1 cellular context compared by ENCODE assay signal in genomic region chr20:62929051-62929538, GRCh38.
TF ChIP-seq lines count a peak whose summit lies in the region.

No MANE protein-coding gene starts in this region.

TF ChIP-seq in HepG2, 621 proteins besides CTCF, POLR2A, EP300 and RAD21 (continued from another document and continues in another):
- TF ChIP-seq ZNF234 (CRISPR knock-in tag; conservative IDR thresholded peaks at IDR 0.05): no peak
- no peak for TF ChIP-seq SP140L (CRISPR knock-in tag; IDR thresholded peaks at IDR 0.05; ENCODE audit: borderline replicate concordance)
- TF ChIP-seq DBP (CRISPR knock-in tag; IDR thresholded peaks at IDR 0.05; ENCODE audit: not compliant biosample characterization): no peak
- 0 out of 2 replicates have a peak, but pooled peaks have one; percentile 31 for TF ChIP-seq MEF2D (CRISPR knock-in tag; IDR thresholded peaks at IDR 0.05)
- TF ChIP-seq AGO1 (IDR thresholded peaks at IDR 0.05; ENCODE audit: low read depth, low read length, poor library complexity, severe bottlenecking): no peak
- no peak for TF ChIP-seq MEIS1 (CRISPR knock-in tag; IDR thresholded peaks at IDR 0.05; ENCODE audit: borderline replicate concordance)
- no peak for TF ChIP-seq CENPT (CRISPR knock-in tag; IDR thresholded peaks at IDR 0.05; ENCODE audit: low read depth)
- TF ChIP-seq NCOA2 (CRISPR knock-in tag; IDR thresholded peaks at IDR 0.05): no peak
- no peak for TF ChIP-seq SMARCC2 (IDR thresholded peaks at IDR 0.05)
- no peak for TF ChIP-seq SRY (CRISPR knock-in tag; IDR thresholded peaks at IDR 0.05)
- TF ChIP-seq NFIC (IDR thresholded peaks at IDR 0.05; ENCODE audit: low read length): no peak
- TF ChIP-seq ZBTB42 (CRISPR knock-in tag; IDR thresholded peaks at IDR 0.05): no peak
- TF ChIP-seq ZC3H13 (CRISPR knock-in tag; IDR thresholded peaks at IDR 0.05): no peak
- no peak for TF ChIP-seq HIC2 (CRISPR knock-in tag; IDR thresholded peaks at IDR 0.05; ENCODE audit: low read depth)
- TF ChIP-seq CERS6 (CRISPR knock-in tag; IDR thresholded peaks at IDR 0.05): no peak
- no peak for TF ChIP-seq CHD4 (IDR thresholded peaks at IDR 0.05; ENCODE audit: borderline replicate concordance, low read length)
- no peak for TF ChIP-seq STAG1 (CRISPR knock-in tag; IDR thresholded peaks at IDR 0.05)
- no peak for TF ChIP-seq ZNF430 (CRISPR knock-in tag; IDR thresholded peaks at IDR 0.05)
- TF ChIP-seq RBFOX2 (IDR thresholded peaks at IDR 0.05; ENCODE audit: low read depth, low read length): peak; percentile 48; the same call in 1 of the 2 replicates
- TF ChIP-seq SP4 (CRISPR knock-in tag; IDR thresholded peaks at IDR 0.05): no peak
- TF ChIP-seq ZSCAN30 (CRISPR knock-in tag; IDR thresholded peaks at IDR 0.05): no peak
- peak; percentile 47; the same call in 1 of the 2 replicates for TF ChIP-seq ZNF350 (CRISPR knock-in tag; IDR thresholded peaks at IDR 0.05; ENCODE audit: borderline replicate concordance, low read depth)
- TF ChIP-seq TFAP4 (IDR thresholded peaks at IDR 0.05; ENCODE audit: borderline replicate concordance, low read depth): no peak
- TF ChIP-seq ZBTB40 (IDR thresholded peaks at IDR 0.05): no peak
- no peak for TF ChIP-seq ZBTB40 (CRISPR knock-in tag; IDR thresholded peaks at IDR 0.05)
- no peak for TF ChIP-seq IKZF1 (IDR thresholded peaks at IDR 0.05)
- no peak for TF ChIP-seq AHDC1 (CRISPR knock-in tag; IDR thresholded peaks at IDR 0.05; ENCODE audit: borderline replicate concordance)
- TF ChIP-seq ZNF33A (CRISPR knock-in tag; IDR thresholded peaks at IDR 0.05; ENCODE audit: borderline replicate concordance): no peak
- no peak for TF ChIP-seq ARID3A (IDR thresholded peaks at IDR 0.05; ENCODE audit: low read depth, low read length)
- TF ChIP-seq ZNF772 (CRISPR knock-in tag; IDR thresholded peaks at IDR 0.05): no peak
- no peak for TF ChIP-seq ZNF44 (CRISPR knock-in tag; IDR thresholded peaks at IDR 0.05)
- no peak for TF ChIP-seq NFE2L1 (CRISPR knock-in tag; IDR thresholded peaks at IDR 0.05; ENCODE audit: borderline replicate concordance)
- TF ChIP-seq HNRNPK (IDR thresholded peaks at IDR 0.05; ENCODE audit: low read depth, low read length, poor library complexity, severe bottlenecking): peak; percentile 76
- no peak for TF ChIP-seq NFIB (CRISPR knock-in tag; IDR thresholded peaks at IDR 0.05; ENCODE audit: borderline replicate concordance)
